Comparison of ENCODE assay signal across 19 cellular contexts in genomic region chr7:151623766-151624165, GRCh38.
DNase-seq lines count a peak whose midpoint lies in the region; ATAC-seq and TF ChIP-seq lines count a peak whose summit lies in the region.
"Had no signal": no experiment of that assay in that cellular context is flagged by ENCODE, and none has a peak within 500 bp of the region (broad histone marks: within the 10 kb centered on the region; RNA-seq: fewer than 3 reads in every experiment).

No MANE protein-coding gene starts in this region.

- H3K4me2 ChIP-seq in fibroblast of lung (ENCODE audit: extremely low read depth, insufficient read depth, low read length) = no peak overlapping the region

- WGBS in esophagus muscularis mucosa = 67% methylated on average over 6 of the region's 6 CpGs

- H3K4me3 ChIP-seq in breast epithelium (no peak overlapping the region), fibroblast of lung (replicated peaks in 1 of 4; ENCODE audit: control extremely low read depth in 1 of 4, insufficient read depth in 1 of 4, low read depth in 3 of 4, low read length in 4 of 4) (no peak overlapping the region), esophagus muscularis mucosa (no peak overlapping the region)
- H3K4me3 ChIP-seq: BLaER1 treated with 17β-estradiol and CSF1 and Interleukin-3, amounts not matched to agents 10 nM and 100 nM; upper lobe of right lung had no signal

- BruUV-seq in MCF 10A (replicated peaks; lab: Mats Ljungman, UMichigan) = no TSS peak

- H3K27me3 ChIP-seq in breast epithelium = no peaks in the 10 kb centered on the region
- no peaks in the 10 kb centered on the region for H3K27me3 ChIP-seq in fibroblast of lung (ENCODE audit: control insufficient read depth, insufficient read depth, low read length)
- H3K27me3 ChIP-seq in esophagus muscularis mucosa = no peaks in the 10 kb centered on the region
- H3K27me3 ChIP-seq: BLaER1 treated with 17β-estradiol and CSF1 and Interleukin-3, amounts not matched to agents 10 nM and 100 nM; upper lobe of right lung had no signal

- TF ChIP-seq EP300 in esophagus muscularis mucosa (IDR thresholded peaks at IDR 0.05) = no peak

- H3K79me2 ChIP-seq in fibroblast of lung (ENCODE audit: control insufficient read depth, insufficient read depth, low read length) = peaks cover 28% of the 10 kb centered on the region

- DNase-seq in MCF 10A (ENCODE audit: unreplicated experiment) (peak; percentile 58), breast epithelium (ENCODE audit: low spot score in 2 of 2) (no peak), amniotic epithelial cell (ENCODE audit: low read depth) (peak; percentile 78), fibroblast of lung (ENCODE audit: low read depth in 2 of 2) (peak; percentile 49 to 92), ureter (ENCODE audit: low spot score) (peak; percentile 3), esophagus muscularis mucosa (ENCODE audit: extremely low spot score) (no peak)
- DNase-seq: effector CD8-positive, alpha-beta T cell; left ventricle myocardium superior; MM.1S; NCI-H146; NCI-H526 treated with DMSO at 0.1 percent for 48 hours; stimulated activated CD4-positive, alpha-beta T cell treated with anti-CD3 and anti-CD28 coated beads, Interleukin-12 subunit alpha, Interleukin-12 subunit beta, amount 100 ng/mL, for 4 hours; upper lobe of right lung had no signal

- H3K4me1 ChIP-seq in breast epithelium (no peaks in the 10 kb centered on the region), fibroblast of lung (ENCODE audit: control insufficient read depth, extremely low read depth, insufficient read depth, low read length) (no peaks in the 10 kb centered on the region), esophagus muscularis mucosa (peaks cover 1 to 55% (median 48%) of the 10 kb centered on the region in 4 donors)
- H3K4me1 ChIP-seq: upper lobe of right lung had no signal

- H4K20me1 ChIP-seq in fibroblast of lung (ENCODE audit: control insufficient read depth, extremely low read depth, insufficient read depth, low read length) = no peaks in the 10 kb centered on the region

- no peaks in the 10 kb centered on the region for H3K9me3 Mint-ChIP-seq in MCF 10A (ENCODE audit: unreplicated experiment)
- H3K9me3 Mint-ChIP-seq: activated T-helper 2 cell treated with anti-CD3 and anti-CD28 coated beads, Interferon-gamma antibody, Interleukin-2, Interleukin-4, amounts not matched to agents 10 μg/mL and 5 μg/mL and 100 μg/mL, durations not matched to agents 14 hours and 24 hours and 36 hours; IgD-negative memory B cell had no signal

- peaks cover 64% of the 10 kb centered on the region for H3K36me3 Mint-ChIP-seq in MCF 10A (ENCODE audit: insufficient read depth, unreplicated experiment)

- peak overlapping the region; percentile 33 for H3K27ac Mint-ChIP-seq in MCF 10A (ENCODE audit: low read depth, unreplicated experiment)
- H3K27ac Mint-ChIP-seq: activated T-helper 2 cell treated with anti-CD3 and anti-CD28 coated beads, Interferon-gamma antibody, Interleukin-2, Interleukin-4, amounts not matched to agents 10 μg/mL and 5 μg/mL and 100 μg/mL, durations not matched to agents 14 hours and 24 hours and 36 hours; IgD-negative memory B cell had no signal

- peaks cover 48% of the 10 kb centered on the region for H3K4me1 Mint-ChIP-seq in MCF 10A (ENCODE audit: insufficient read depth, unreplicated experiment)

- H3K27me3 Mint-ChIP-seq in MCF 10A (ENCODE audit: insufficient read depth, unreplicated experiment) = no peaks in the 10 kb centered on the region
- H3K27me3 Mint-ChIP-seq: IgD-negative memory B cell had no signal

- no peak overlapping the region for H3K9ac ChIP-seq in fibroblast of lung (ENCODE audit: insufficient read depth, low read length)
- H3K9ac ChIP-seq: BLaER1 treated with 17β-estradiol and CSF1 and Interleukin-3, amounts not matched to agents 10 nM and 100 nM had no signal

- no peaks in the 10 kb centered on the region for H3K36me3 ChIP-seq in breast epithelium
- H3K36me3 ChIP-seq in fibroblast of lung (ENCODE audit: control insufficient read depth, insufficient read depth, low read length) = peaks cover 2% of the 10 kb centered on the region
- H3K36me3 ChIP-seq in esophagus muscularis mucosa = peaks cover 0 to 21% (median 0%) of the 10 kb centered on the region in 4 donors

- no peak overlapping the region for H3K27ac ChIP-seq in breast epithelium
- H3K27ac ChIP-seq in fibroblast of lung (ENCODE audit: insufficient read depth, low read length) = no peak overlapping the region
- peak overlapping the region in 1 of 4 donors; percentile 39 for H3K27ac ChIP-seq in esophagus muscularis mucosa (replicated peaks in 1 of 4)
- H3K27ac ChIP-seq: BLaER1 treated with 17β-estradiol and CSF1 and Interleukin-3, amounts not matched to agents 10 nM and 100 nM; upper lobe of right lung had no signal

- no peak overlapping the region for H3K4me3 Mint-ChIP-seq in MCF 10A (ENCODE audit: unreplicated experiment)
- H3K4me3 Mint-ChIP-seq: IgD-negative memory B cell had no signal

- H3K9me3 ChIP-seq in breast epithelium = no peaks in the 10 kb centered on the region
- no peaks in the 10 kb centered on the region for H3K9me3 ChIP-seq in fibroblast of lung (ENCODE audit: control insufficient read depth, insufficient read depth, low read depth, low read length)
- H3K9me3 ChIP-seq in esophagus muscularis mucosa = no peaks in the 10 kb centered on the region
- H3K9me3 ChIP-seq: BLaER1 treated with 17β-estradiol and CSF1 and Interleukin-3, amounts not matched to agents 10 nM and 100 nM; upper lobe of right lung had no signal

- intact Hi-C loops in MCF 10A (cut with micrococcal nuclease) = no loop called here
- intact Hi-C loops in breast epithelium (cut with DNase I; ENCODE audit: low total_unique reads) = no loop called here
- intact Hi-C loops in esophagus muscularis mucosa (cut with DNase I) = no loop called here

- POLR2A ChIA-PET in MCF 10A (lab: Yijun Ruan, JAX) = interaction anchor here (1.3 kb wide), 1 partner anchor 8 kb away, joined by 3 read pairs; no protein-coding TSS in a partner anchor

- ATAC-seq in GM19452 (IDR thresholded peaks at IDR 0.05; ENCODE audit: unreplicated experiment) (no peak), GM19395 (IDR thresholded peaks at IDR 0.05; ENCODE audit: unreplicated experiment) (no peak)
- ATAC-seq: left ventricle myocardium superior, Right ventricle myocardium inferior, upper lobe of right lung had no signal

- CTCF ChIA-PET in MCF 10A (lab: Yijun Ruan, JAX) = interaction anchor here (0.6 to 2.4 kb wide), 6 partner anchors 24 to 309 kb away, joined by 3 to 14 read pairs (median 4); no protein-coding TSS in a partner anchor

- no peak for TF ChIP-seq CTCF in MCF 10A (IDR thresholded peaks at IDR 0.05; ENCODE audit: unreplicated experiment)
- TF ChIP-seq CTCF in breast epithelium (IDR thresholded peaks at IDR 0.05) = no peak
- TF ChIP-seq CTCF in fibroblast of lung (conservative IDR thresholded peaks at IDR 0.05 in 1 of 2, IDR thresholded peaks at IDR 0.05 in 1 of 2; ENCODE audit: low read depth in 1 of 2, low read length in 2 of 2) = no peak
- TF ChIP-seq CTCF in esophagus muscularis mucosa (IDR thresholded peaks at IDR 0.05) = no peak

- no peak for TF ChIP-seq POLR2A in breast epithelium (IDR thresholded peaks at IDR 0.05)
- TF ChIP-seq POLR2A in esophagus muscularis mucosa (IDR thresholded peaks at IDR 0.05; ENCODE audit: low read depth) = no peak

- no peak overlapping the region for H2AFZ ChIP-seq in fibroblast of lung (ENCODE audit: low read length)

Comparison
In these comparisons a context has a peak if more than half of its experiments do, and no peak if none do; other contexts are left out.
1. DNase-seq: peak in MCF 10A (single experiment), amniotic epithelial cell (single experiment), fibroblast of lung (2 of 2) and ureter (single experiment); none in breast epithelium (0 of 2) and esophagus muscularis mucosa (single experiment).